ENCODE assay signal across 8 cellular contexts in genomic region chr1:28370220-28371010, GRCh38. TPM values are rescaled to one million over a fixed set of nuclear protein-coding genes. Genes with fewer than 3 reads are reported as not detected.
DNase-seq lines count a peak whose midpoint lies in the region; ATAC-seq and TF ChIP-seq lines count a peak whose summit lies in the region.

No MANE protein-coding gene starts in this region.

- DNase-seq in SHP77 (lab: John Stamatoyannopoulos, UW) (peak; percentile 16 to 23), SHP77 treated with DMSO at 0.1 percent for 48 hours (lab: John Stamatoyannopoulos, UW) (no peak), Panc1 (ENCODE audit: low read depth, low spot score) (no peak), iPS-NIHi7 (ENCODE audit: extremely low spot score) (peak; percentile 35)
- DNase-seq in activated CD4-positive, CD25-positive, alpha-beta regulatory T cell (lab: John Stamatoyannopoulos, UW): no peak

- ATAC-seq in HG02970 (IDR thresholded peaks at IDR 0.05; ENCODE audit: low FRiP score, unreplicated experiment) (peak; percentile 30), Panc1 (peak; percentile 37)

- H3K9me3 ChIP-seq in Panc1 (ENCODE audit: control insufficient read depth, insufficient read depth, low read depth, low read length): no peaks in the 10 kb centered on the region

- intact Hi-C loops in Panc1 (cut with micrococcal nuclease; ENCODE audit: unreplicated experiment): no loop called here

- peaks cover 13% of the 10 kb centered on the region for H3K27me3 Mint-ChIP-seq in brain

- H3K4me3 ChIP-seq in Panc1 (ENCODE audit: low read depth in 2 of 2, low read length in 2 of 2) (peak overlapping the region; percentile 84 to 99), skin epidermis (peak overlapping the region; percentile 73 to 99 (median 81))

- in situ Hi-C loops in Panc1 (cut with HindIII; ENCODE audit: low pct_unique_long_range_greater_than_20kb, low sequenced_read_pairs): no loop called here

- H3K4me1 ChIP-seq in Panc1 (ENCODE audit: control insufficient read depth, insufficient read depth, low read length): peaks cover 25% of the 10 kb centered on the region

- POLR2A ChIA-PET in Panc1 (lab: Charles Lee): no interaction called here

- H3K4me3 Mint-ChIP-seq in brain: peak overlapping the region; percentile 94 to 99 (median 97)

- H3K27me3 ChIP-seq in Panc1 (ENCODE audit: control insufficient read depth, insufficient read depth, low read length): no peaks in the 10 kb centered on the region

- no TSS peak for BruUV-seq in Panc1 (replicated peaks; lab: Mats Ljungman, UMichigan)

- H3K27ac ChIP-seq in Panc1 (ENCODE audit: low read length) (peak overlapping the region; percentile 94), skin epidermis (peak overlapping the region; percentile 88 to 99 (median 95))

- H3K36me3 Mint-ChIP-seq in brain: peaks cover 27% of the 10 kb centered on the region

- H3K9me3 Mint-ChIP-seq in brain: no peaks in the 10 kb centered on the region

- no peak for TF ChIP-seq CTCF in Panc1 (IDR thresholded peaks at IDR 0.05)
- peak in 1 of 2 experiments; percentile 57 for TF ChIP-seq CTCF in brain (conservative IDR thresholded peaks at IDR 0.05)

- H3K36me3 ChIP-seq in Panc1 (ENCODE audit: control insufficient read depth, insufficient read depth, low read length): peaks cover 3% of the 10 kb centered on the region; the same call in 1 of the 2 replicates

- H3K4me1 Mint-ChIP-seq in brain: peaks cover 51% of the 10 kb centered on the region

- H3K27ac Mint-ChIP-seq in brain: peak overlapping the region; percentile 90 to 99 (median 98)

- CTCF ChIA-PET in Panc1 (lab: Charles Lee): interaction anchor here (0.5 to 1.9 kb wide), 3 partner anchors 11 to 121 kb away, joined by 3 to 9 read pairs (median 4); no protein-coding TSS in a partner anchor

RNA-seq across cellular contexts. Expression of gene PHACTR4, which starts 0.9 kb away (rescaled TPM):
- total RNA-seq in Panc1 (2021; ENCODE audit: unreplicated experiment): 63.4 TPM
- 22.3 TPM for polyA plus RNA-seq in Panc1 (2012; ENCODE audit: insufficient read length)
- polyA plus RNA-seq in brain (ENCODE audit: insufficient read depth, low read depth, low replicate concordance): 43.9 TPM

RNA-seq across cellular contexts. Expression of gene MED18, which starts 41.6 kb away (rescaled TPM):
- total RNA-seq in Panc1 (2021; ENCODE audit: unreplicated experiment): 21.7 TPM
- polyA plus RNA-seq in Panc1 (2012; ENCODE audit: insufficient read length): 27.9 TPM
- polyA plus RNA-seq in brain (ENCODE audit: insufficient read depth, low read depth, low replicate concordance): 17.1 TPM

Comparison
In these comparisons a context has a peak if more than half of its experiments do, and no peak if none do; other contexts are left out.
1. DNase-seq: peak in SHP77 (2 of 2) and iPS-NIHi7 (single experiment); none in SHP77 treated with DMSO at 0.1 percent for 48 hours (single experiment), Panc1 (single experiment) and activated CD4-positive, CD25-positive, alpha-beta regulatory T cell (0 of 4).